ENCODE assay signal across 1 cellular context in the genomic region with DNA sequence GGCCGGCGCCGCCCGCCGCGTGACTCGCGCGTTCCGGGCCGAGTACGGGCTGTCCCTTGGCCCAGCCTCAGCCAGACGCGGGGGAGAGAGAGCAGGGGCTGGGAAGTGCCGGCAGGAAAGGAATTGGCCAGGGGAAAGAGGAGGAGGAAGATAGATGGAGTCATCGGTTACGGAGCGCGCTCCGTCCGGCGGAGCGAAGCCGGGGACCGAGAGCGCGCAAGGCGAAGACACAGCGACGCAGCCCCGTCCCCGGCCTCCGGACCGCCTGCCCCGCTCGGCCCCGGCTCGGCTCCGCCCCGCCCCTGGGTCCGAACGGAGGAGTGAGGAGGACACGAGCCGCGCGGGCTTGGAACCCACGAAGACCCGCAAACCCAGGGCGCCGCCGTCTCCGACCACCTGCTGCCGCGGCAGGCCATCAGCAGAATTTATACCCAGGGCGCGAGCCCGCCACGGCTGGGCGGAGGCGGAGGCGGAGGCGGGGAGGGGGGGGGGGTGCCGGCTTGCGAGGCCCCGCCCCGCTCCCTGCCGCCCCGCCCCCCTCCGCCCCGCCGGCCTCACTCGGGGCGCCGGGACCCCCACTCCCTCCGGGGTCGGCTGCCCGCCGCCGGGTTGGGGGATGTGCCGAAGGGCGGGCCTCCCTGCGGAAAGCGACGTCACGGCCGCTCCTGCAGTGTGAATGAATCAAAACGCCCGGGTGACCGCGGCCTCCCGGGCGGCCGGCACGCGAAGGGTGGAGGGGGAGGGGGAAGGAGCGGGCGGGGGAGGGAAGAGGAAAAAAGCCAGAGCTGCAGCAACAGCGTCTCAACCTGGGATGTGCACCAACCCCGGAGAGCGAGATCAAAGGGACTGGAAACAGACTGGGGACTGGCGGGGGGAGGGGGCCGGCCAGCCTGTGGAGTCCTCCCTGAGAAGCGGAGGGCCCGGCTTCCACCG.
TF ChIP-seq lines count a peak whose summit lies in the region.

A gene (plus strand): TSS at position 782 of the 933 bp plus-strand sequence. CDS start 266 bp downstream, outside the sequence.

TF ChIP-seq in IMR-90, 13 proteins besides CTCF, POLR2A, EP300 and RAD21 (continued from another document):
- TF ChIP-seq BHLHE40 (IDR thresholded peaks at IDR 0.05; ENCODE audit: low read depth, low read length) (no peak), MXI1 (IDR thresholded peaks at IDR 0.05; ENCODE audit: borderline replicate concordance, low read depth, low read length) (no peak), CHD1 (IDR thresholded peaks at IDR 0.05; ENCODE audit: low read depth, low read length) (no peak), RFX5 (IDR thresholded peaks at IDR 0.05; ENCODE audit: low read depth, low read length) (no peak), MAFK (IDR thresholded peaks at IDR 0.05; ENCODE audit: low read depth, low read length) (no peak)
- TF ChIP-seq, protein P1, sequence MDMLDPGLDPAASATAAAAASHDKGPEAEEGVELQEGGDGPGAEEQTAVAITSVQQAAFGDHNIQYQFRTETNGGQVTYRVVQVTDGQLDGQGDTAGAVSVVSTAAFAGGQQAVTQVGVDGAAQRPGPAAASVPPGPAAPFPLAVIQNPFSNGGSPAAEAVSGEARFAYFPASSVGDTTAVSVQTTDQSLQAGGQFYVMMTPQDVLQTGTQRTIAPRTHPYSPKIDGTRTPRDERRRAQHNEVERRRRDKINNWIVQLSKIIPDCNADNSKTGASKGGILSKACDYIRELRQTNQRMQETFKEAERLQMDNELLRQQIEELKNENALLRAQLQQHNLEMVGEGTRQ (IDR thresholded peaks at IDR 0.05; ENCODE audit: low read depth, low read length) = no peak
